In the genomic region with DNA sequence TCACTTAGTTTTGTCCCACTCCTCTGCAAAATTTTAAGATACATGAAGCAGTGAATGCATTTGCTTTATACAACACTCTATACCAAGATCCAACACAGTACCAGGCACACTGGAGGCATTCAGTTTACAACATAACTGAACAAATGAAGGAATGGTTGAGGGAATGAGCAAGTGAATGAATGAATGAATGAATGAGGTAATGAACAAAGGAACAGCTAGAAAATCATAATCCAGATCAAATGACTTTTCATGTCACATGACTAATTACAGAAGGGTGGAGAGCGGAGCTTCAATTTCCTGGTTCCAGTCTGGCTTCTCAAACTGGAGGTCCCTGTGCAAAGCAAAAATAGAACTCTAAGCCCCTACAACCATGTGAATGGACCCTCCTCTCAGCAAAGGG, we compare ENCODE assay signal across 27 cellular contexts.
"Had no signal": no experiment of that assay in that cellular context is flagged by ENCODE, and none has a peak within 500 bp of the region (broad histone marks: within the 10 kb centered on the region; RNA-seq: fewer than 3 reads in every experiment).

No MANE protein-coding gene starts in this region.

- H3K27me3 Mint-ChIP-seq: type B pancreatic cell had no signal

- DNase-seq: islet precursor cell; left ventricle myocardium superior; lower lobe of right lung; mammary epithelial cell; mesenchymal stem cell; naive thymus-derived CD8-positive, alpha-beta T cell; occipital lobe; ovary; retina; right cardiac atrium; sigmoid colon; stimulated activated CD4-positive, alpha-beta T cell treated with anti-CD3 and anti-CD28 coated beads, Interleukin-1b, Interleukin-23, amount 100 ng/mL, for 48 hours; stimulated activated CD4-positive, alpha-beta T cell treated with anti-CD3 and anti-CD28 coated beads, Interleukin-2, amount 100 ng/mL, for 48 hours; stimulated activated CD4-positive, alpha-beta T cell treated with anti-CD3 and anti-CD28 coated beads, Interleukin-4, amount 100 ng/mL, for 4 hours; stimulated activated CD8-positive, alpha-beta memory T cell treated with anti-CD3 and anti-CD28 coated beads, Interleukin-4, amount 100 ng/mL, for 48 hours; stimulated activated naive CD4-positive, alpha-beta T cell treated with Interleukin-2 at 50 U/mL for 16 hours; stimulated activated naive CD8-positive, alpha-beta T cell treated with anti-CD3 and anti-CD28 coated beads, Interleukin-15, amount 100 ng/mL, for 72 hours; substantia nigra; uterus had no signal

- H3K9me3 ChIP-seq: lower lobe of right lung, neutrophil, ovary, sigmoid colon, tibial nerve, uterus had no signal

- H3K9ac ChIP-seq: neural progenitor cell had no signal

- H2AFZ ChIP-seq: hepatocyte, neural progenitor cell had no signal

- H3K4me1 Mint-ChIP-seq: naive thymus-derived CD8-positive, alpha-beta T cell; neural progenitor cell; stimulated activated memory B cell treated with anti-CD40 and anti-IgM and Interleukin-4, amounts not matched to agents 10 μg/mL and 1 μg/mL and 100 μg/mL, for 72 hours; stimulated activated naive CD8-positive, alpha-beta T cell treated with anti-CD3 and anti-CD28 coated beads, Interleukin-15, amount 100 ng/mL, for 72 hours had no signal

- H3K36me3 ChIP-seq: lower lobe of right lung, neural progenitor cell, neutrophil, ovary, sigmoid colon, uterus had no signal

- ATAC-seq: lower lobe of right lung; naive thymus-derived CD8-positive, alpha-beta T cell; right cardiac atrium; stimulated activated memory B cell treated with anti-CD40 and anti-IgM and Interleukin-4, amounts not matched to agents 10 μg/mL and 1 μg/mL and 100 μg/mL, for 72 hours; stimulated activated naive CD8-positive, alpha-beta T cell treated with anti-CD3 and anti-CD28 coated beads, Interleukin-15, amount 100 ng/mL, for 72 hours had no signal

- H3K27me3 ChIP-seq: hepatocyte, neural progenitor cell, neutrophil, ovary, sigmoid colon, tibial nerve, uterus had no signal

- H3K4me2 ChIP-seq: hepatocyte, neural progenitor cell, smooth muscle cell had no signal

- H3K4me1 ChIP-seq: lower lobe of right lung, neural progenitor cell, sigmoid colon, uterus had no signal

- H3K27ac ChIP-seq: hepatocyte, lower lobe of right lung, neural progenitor cell, neutrophil, ovary, sigmoid colon, tibial nerve, uterus had no signal

- H3K4me3 Mint-ChIP-seq: naive thymus-derived CD8-positive, alpha-beta T cell; nephron; neural progenitor cell; stimulated activated memory B cell treated with anti-CD40 and anti-IgM and Interleukin-4, amounts not matched to agents 10 μg/mL and 1 μg/mL and 100 μg/mL, for 72 hours; stimulated activated naive CD8-positive, alpha-beta T cell treated with anti-CD3 and anti-CD28 coated beads, Interleukin-15, amount 100 ng/mL, for 72 hours; type B pancreatic cell had no signal

- H3K36me3 Mint-ChIP-seq: naive thymus-derived CD8-positive, alpha-beta T cell; stimulated activated memory B cell treated with anti-CD40 and anti-IgM and Interleukin-4, amounts not matched to agents 10 μg/mL and 1 μg/mL and 100 μg/mL, for 72 hours had no signal

- H3K4me3 ChIP-seq: hepatocyte, lower lobe of right lung, neural progenitor cell, ovary, sigmoid colon, smooth muscle cell, tibial nerve, uterus had no signal

- H3K27ac Mint-ChIP-seq: naive thymus-derived CD8-positive, alpha-beta T cell; nephron; neural progenitor cell; stimulated activated memory B cell treated with anti-CD40 and anti-IgM and Interleukin-4, amounts not matched to agents 10 μg/mL and 1 μg/mL and 100 μg/mL, for 72 hours; type B pancreatic cell had no signal

- H3K9me3 Mint-ChIP-seq: stimulated activated naive CD8-positive, alpha-beta T cell treated with anti-CD3 and anti-CD28 coated beads, Interleukin-15, amount 100 ng/mL, for 72 hours had no signal
